ENCODE assay signal across 18 cellular contexts in the genomic region with DNA sequence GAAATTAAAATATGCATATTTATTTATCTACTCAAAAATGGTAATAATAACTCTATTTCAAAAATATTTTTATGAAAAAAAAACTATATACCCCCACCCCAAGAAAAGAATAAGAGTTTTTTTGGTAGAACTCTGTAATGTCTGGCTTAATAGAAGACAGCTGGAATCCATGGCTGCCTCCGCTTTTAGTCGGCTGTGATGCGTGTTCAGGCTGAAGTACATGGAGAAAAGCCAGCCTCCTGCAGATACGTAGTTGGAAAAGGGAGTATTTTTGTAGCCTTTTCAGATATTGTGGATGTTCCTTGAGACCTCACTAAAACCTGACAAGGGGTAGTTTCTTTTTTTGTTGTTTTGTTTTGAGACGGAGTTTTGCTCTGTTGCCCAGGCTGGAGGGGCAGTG. TPM values are rescaled to one million over a fixed set of nuclear protein-coding genes. Genes with fewer than 3 reads are reported as not detected.
DNase-seq lines count a peak whose midpoint lies in the region; ATAC-seq and TF ChIP-seq lines count a peak whose summit lies in the region.
"Had no signal": no experiment of that assay in that cellular context is flagged by ENCODE, and none has a peak within 500 bp of the region (broad histone marks: within the 10 kb centered on the region; RNA-seq: fewer than 3 reads in every experiment).

No MANE protein-coding gene starts in this region.

- H3K27ac Mint-ChIP-seq in natural killer cell (peak overlapping the region; percentile 31 to 43), osteocyte (ENCODE audit: unreplicated experiment) (peak overlapping the region; percentile 23)
- peak overlapping the region in 1 of 2 donors; percentile 57 for H3K27ac Mint-ChIP-seq in natural killer cell treated with Interleukin-12 subunit alpha and Interleukin-12 subunit beta and Interleukin-15 and Interleukin-18, amount 100 ng/mL, for 72 hours
- H3K27ac Mint-ChIP-seq in activated naive CD4-positive, alpha-beta T cell treated with anti-CD3 and anti-CD28 coated beads, Interleukin-2, amount 50 U/mL, for 72 hours, result no peak overlapping the region
- H3K27ac Mint-ChIP-seq: activated CD4-positive, alpha-beta T cell treated with anti-CD3 and anti-CD28 coated beads, Interleukin-2, amount 10 ng/mL, durations not matched to agents 7 days and 5 days; activated naive CD8-positive, alpha-beta T cell treated with anti-CD3 and anti-CD28 coated beads, Interleukin-2, amount 50 U/mL, for 24 hours had no signal

- H3K4me1 Mint-ChIP-seq in natural killer cell, result peaks cover 62 to 66% of the 10 kb centered on the region in 2 donors
- peaks cover 40% of the 10 kb centered on the region in 2 donors for H3K4me1 Mint-ChIP-seq in natural killer cell treated with Interleukin-12 subunit alpha and Interleukin-12 subunit beta and Interleukin-15 and Interleukin-18, amount 100 ng/mL, for 72 hours (ENCODE audit: low read depth in 2 of 2)
- peaks cover 51% of the 10 kb centered on the region for H3K4me1 Mint-ChIP-seq in osteocyte (ENCODE audit: unreplicated experiment)

- intact Hi-C loops in natural killer cell (cut with micrococcal nuclease), result no loop called here
- intact Hi-C loops in vagina (cut with DNase I), result no loop called here
- intact Hi-C loops in lower lobe of right lung (cut with DNase I), result no loop called here

- H3K27ac ChIP-seq in vagina (peak overlapping the region; percentile 69), lower lobe of right lung (no peak overlapping the region)

- H3K4me3 ChIP-seq in vagina (no peak overlapping the region), lower lobe of right lung (no peak overlapping the region)
- H3K4me3 ChIP-seq: skin epidermis had no signal

- TF ChIP-seq POLR2A in vagina (IDR thresholded peaks at IDR 0.05), result no peak

- H3K27me3 ChIP-seq in vagina (no peaks in the 10 kb centered on the region), lower lobe of right lung (ENCODE audit: low read depth) (no peaks in the 10 kb centered on the region)

- H3K36me3 Mint-ChIP-seq in natural killer cell (no peaks in the 10 kb centered on the region), osteocyte (ENCODE audit: unreplicated experiment) (peaks cover 4% of the 10 kb centered on the region)
- H3K36me3 Mint-ChIP-seq in natural killer cell treated with Interleukin-12 subunit alpha and Interleukin-12 subunit beta and Interleukin-15 and Interleukin-18, amount 100 ng/mL, for 72 hours, result no peaks in the 10 kb centered on the region
- peaks cover 0 to 6% of the 10 kb centered on the region in 2 donors for H3K36me3 Mint-ChIP-seq in activated naive CD4-positive, alpha-beta T cell treated with anti-CD3 and anti-CD28 coated beads, Interleukin-2, amount 50 U/mL, for 72 hours

- H3K9me3 ChIP-seq in vagina, result no peaks in the 10 kb centered on the region
- no peaks in the 10 kb centered on the region for H3K9me3 ChIP-seq in lower lobe of right lung

- H3K4me1 ChIP-seq in vagina, result peaks cover 80% of the 10 kb centered on the region
- H3K4me1 ChIP-seq in lower lobe of right lung, result peaks cover 56% of the 10 kb centered on the region

- ATAC-seq in natural killer cell (no peak), SK-N-SH treated with all-trans-retinoic acid at 6 μM for 48 hours (no peak), lower lobe of right lung (no peak)
- ATAC-seq in natural killer cell treated with Interleukin-12 subunit alpha and Interleukin-12 subunit beta and Interleukin-15 and Interleukin-18, amount 100 ng/mL, for 72 hours, result no peak
- no peak for ATAC-seq in activated naive CD4-positive, alpha-beta T cell treated with anti-CD3 and anti-CD28 coated beads, Interleukin-2, amount 50 U/mL, for 72 hours
- ATAC-seq: activated naive CD8-positive, alpha-beta T cell treated with anti-CD3 and anti-CD28 coated beads, Interleukin-2, amount 50 U/mL, for 24 hours; activated T-cell treated with anti-CD3 and anti-CD28 coated beads, Interleukin-2, amount 50 U/mL, for 4 hours; effector memory CD8-positive, alpha-beta T cell had no signal

- DNase-seq in natural killer cell, result no peak
- DNase-seq in natural killer cell treated with Interleukin-12 subunit alpha and Interleukin-12 subunit beta and Interleukin-15 and Interleukin-18, amount 100 ng/mL, for 72 hours (ENCODE audit: low spot score), result no peak
- peak; percentile 29 for DNase-seq in fibroblast of the conjunctiva (ENCODE audit: low read depth)
- no peak for DNase-seq in osteocyte (ENCODE audit: extremely low spot score, unreplicated experiment)
- no peak for DNase-seq in vagina (ENCODE audit: extremely low spot score in 2 of 2)
- DNase-seq in activated naive CD4-positive, alpha-beta T cell treated with anti-CD3 and anti-CD28 coated beads, Interleukin-2, amount 50 U/mL, for 72 hours (ENCODE audit: low spot score in 2 of 2), result no peak
- DNase-seq in lower lobe of right lung, result no peak
- DNase-seq: activated CD4-positive, alpha-beta T cell treated with anti-CD3 and anti-CD28 coated beads, Interleukin-2, amount 10 ng/mL, durations not matched to agents 7 days and 5 days; activated naive CD8-positive, alpha-beta T cell treated with anti-CD3 and anti-CD28 coated beads, Interleukin-2, amount 50 U/mL, for 24 hours; activated T-cell treated with anti-CD3 and anti-CD28 coated beads, Interleukin-2, amount 50 U/mL, for 4 hours; CD4-positive, CD25-positive, alpha-beta regulatory T cell; central memory CD4-positive, alpha-beta T cell; effector memory CD8-positive, alpha-beta T cell; midbrain; NCI-H1105 treated with DMSO at 0.1 percent for 48 hours; nucleus accumbens had no signal

- H3K4me3 Mint-ChIP-seq in natural killer cell, result no peak overlapping the region
- H3K4me3 Mint-ChIP-seq in natural killer cell treated with Interleukin-12 subunit alpha and Interleukin-12 subunit beta and Interleukin-15 and Interleukin-18, amount 100 ng/mL, for 72 hours, result no peak overlapping the region
- no peak overlapping the region for H3K4me3 Mint-ChIP-seq in osteocyte (ENCODE audit: unreplicated experiment)
- H3K4me3 Mint-ChIP-seq: activated CD4-positive, alpha-beta T cell treated with anti-CD3 and anti-CD28 coated beads, Interleukin-2, amount 10 ng/mL, durations not matched to agents 7 days and 5 days; activated naive CD8-positive, alpha-beta T cell treated with anti-CD3 and anti-CD28 coated beads, Interleukin-2, amount 50 U/mL, for 24 hours; activated T-cell treated with anti-CD3 and anti-CD28 coated beads, Interleukin-2, amount 50 U/mL, for 4 hours had no signal

- TF ChIP-seq CTCF in natural killer cell (IDR thresholded peaks at IDR 0.05) (no peak), osteocyte (IDR thresholded peaks at IDR 0.05) (no peak), vagina (IDR thresholded peaks at IDR 0.05) (no peak), lower lobe of right lung (IDR thresholded peaks at IDR 0.05) (no peak)

- H3K9me3 Mint-ChIP-seq in natural killer cell (no peaks in the 10 kb centered on the region), osteocyte (ENCODE audit: unreplicated experiment) (no peaks in the 10 kb centered on the region)
- H3K9me3 Mint-ChIP-seq in natural killer cell treated with Interleukin-12 subunit alpha and Interleukin-12 subunit beta and Interleukin-15 and Interleukin-18, amount 100 ng/mL, for 72 hours, result no peaks in the 10 kb centered on the region
- H3K9me3 Mint-ChIP-seq in activated naive CD4-positive, alpha-beta T cell treated with anti-CD3 and anti-CD28 coated beads, Interleukin-2, amount 50 U/mL, for 72 hours, result no peaks in the 10 kb centered on the region
- H3K9me3 Mint-ChIP-seq: activated CD4-positive, alpha-beta T cell treated with anti-CD3 and anti-CD28 coated beads, Interleukin-2, amount 10 ng/mL, durations not matched to agents 7 days and 5 days; activated naive CD8-positive, alpha-beta T cell treated with anti-CD3 and anti-CD28 coated beads, Interleukin-2, amount 50 U/mL, for 24 hours; activated T-cell treated with anti-CD3 and anti-CD28 coated beads, Interleukin-2, amount 50 U/mL, for 4 hours; CD4-positive, CD25-positive, alpha-beta regulatory T cell; effector memory CD8-positive, alpha-beta T cell had no signal

- H3K36me3 ChIP-seq in vagina (no peaks in the 10 kb centered on the region), lower lobe of right lung (no peaks in the 10 kb centered on the region)

- H3K27me3 Mint-ChIP-seq in natural killer cell (ENCODE audit: low read depth in 2 of 2) (no peaks in the 10 kb centered on the region), osteocyte (ENCODE audit: unreplicated experiment) (no peaks in the 10 kb centered on the region)
- no peaks in the 10 kb centered on the region for H3K27me3 Mint-ChIP-seq in natural killer cell treated with Interleukin-12 subunit alpha and Interleukin-12 subunit beta and Interleukin-15 and Interleukin-18, amount 100 ng/mL, for 72 hours
- H3K27me3 Mint-ChIP-seq: activated CD4-positive, alpha-beta T cell treated with anti-CD3 and anti-CD28 coated beads, Interleukin-2, amount 10 ng/mL, durations not matched to agents 7 days and 5 days; activated naive CD8-positive, alpha-beta T cell treated with anti-CD3 and anti-CD28 coated beads, Interleukin-2, amount 50 U/mL, for 24 hours; CD4-positive, CD25-positive, alpha-beta regulatory T cell; effector memory CD8-positive, alpha-beta T cell had no signal

TF ChIP-seq in SK-N-SH treated with all-trans-retinoic acid at 6 μM for 48 hours, 23 proteins besides CTCF, POLR2A, EP300 and RAD21 (continues in another document):
- TF ChIP-seq, protein P1, sequence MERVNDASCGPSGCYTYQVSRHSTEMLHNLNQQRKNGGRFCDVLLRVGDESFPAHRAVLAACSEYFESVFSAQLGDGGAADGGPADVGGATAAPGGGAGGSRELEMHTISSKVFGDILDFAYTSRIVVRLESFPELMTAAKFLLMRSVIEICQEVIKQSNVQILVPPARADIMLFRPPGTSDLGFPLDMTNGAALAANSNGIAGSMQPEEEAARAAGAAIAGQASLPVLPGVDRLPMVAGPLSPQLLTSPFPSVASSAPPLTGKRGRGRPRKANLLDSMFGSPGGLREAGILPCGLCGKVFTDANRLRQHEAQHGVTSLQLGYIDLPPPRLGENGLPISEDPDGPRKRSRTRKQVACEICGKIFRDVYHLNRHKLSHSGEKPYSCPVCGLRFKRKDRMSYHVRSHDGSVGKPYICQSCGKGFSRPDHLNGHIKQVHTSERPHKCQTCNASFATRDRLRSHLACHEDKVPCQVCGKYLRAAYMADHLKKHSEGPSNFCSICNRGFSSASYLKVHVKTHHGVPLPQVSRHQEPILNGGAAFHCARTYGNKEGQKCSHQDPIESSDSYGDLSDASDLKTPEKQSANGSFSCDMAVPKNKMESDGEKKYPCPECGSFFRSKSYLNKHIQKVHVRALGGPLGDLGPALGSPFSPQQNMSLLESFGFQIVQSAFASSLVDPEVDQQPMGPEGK (CRISPR knock-in tag; IDR thresholded peaks at IDR 0.05; ENCODE audit: borderline replicate concordance), result no peak
- TF ChIP-seq ARNTL (CRISPR knock-in tag; IDR thresholded peaks at IDR 0.05; ENCODE audit: borderline replicate concordance, low read depth), result no peak

RNA-seq across cellular contexts. Expression of a gene that starts 10.0 kb away (rescaled TPM):
- total RNA-seq in natural killer cell (10 to 100 TPM; 51.6 to 59.7 (median 55.3) TPM), osteocyte (56.2 and 63.1 TPM in 2 replicates), vagina (28.5 TPM), lower lobe of right lung (28.8 TPM)
- 10 to 100 TPM; 35.6 to 48.1 TPM for total RNA-seq in natural killer cell treated with Interleukin-12 subunit alpha and Interleukin-12 subunit beta and Interleukin-15 and Interleukin-18, amount 100 ng/mL, for 72 hours
- total RNA-seq in activated naive CD4-positive, alpha-beta T cell treated with anti-CD3 and anti-CD28 coated beads, Interleukin-2, amount 50 U/mL, for 72 hours, result 10 to 100 TPM; 37.1 to 40.5 TPM

Comparison
In these comparisons a context has a peak if more than half of its experiments do, and no peak if none do; other contexts are left out.
1. H3K27ac Mint-ChIP-seq: peak in natural killer cell (2 of 2) and osteocyte (single experiment); none in activated naive CD4-positive, alpha-beta T cell treated with anti-CD3 and anti-CD28 coated beads, Interleukin-2, amount 50 U/mL, for 72 hours (0 of 2).